13 cellular contexts compared by ENCODE assay signal in the genomic region with DNA sequence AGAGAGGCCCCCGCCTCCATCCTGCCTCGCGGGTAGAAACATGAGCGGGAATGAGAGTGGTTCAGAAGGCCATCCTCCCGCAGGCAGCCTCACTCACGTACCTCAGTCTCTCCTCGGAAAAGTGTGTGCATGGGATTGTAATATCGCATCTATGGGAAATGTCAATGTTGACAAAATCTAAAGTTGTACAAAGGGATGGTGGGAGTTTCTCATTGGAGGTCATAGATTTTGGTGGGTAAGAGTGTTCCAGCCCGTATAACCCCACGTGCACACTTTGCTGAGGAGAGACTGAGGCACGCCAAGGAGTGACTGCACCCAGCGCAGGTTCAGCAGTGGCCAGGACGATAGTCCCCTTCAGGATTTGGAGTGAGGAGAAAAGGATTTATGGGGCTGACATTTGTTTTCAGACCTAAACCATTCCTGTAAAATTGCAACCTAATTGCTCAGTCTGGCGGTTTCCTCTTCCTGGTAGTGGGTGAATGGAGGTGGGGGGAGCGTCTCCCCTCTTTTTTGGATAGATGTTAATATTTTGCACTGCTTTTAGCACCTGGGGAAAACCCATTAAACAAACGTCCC. TPM values are rescaled to one million over a fixed set of nuclear protein-coding genes. Genes with fewer than 3 reads are reported as not detected.
DNase-seq lines count a peak whose midpoint lies in the region; ATAC-seq and TF ChIP-seq lines count a peak whose summit lies in the region.
"Had no signal": no experiment of that assay in that cellular context is flagged by ENCODE, and none has a peak within 500 bp of the region (broad histone marks: within the 10 kb centered on the region; RNA-seq: fewer than 3 reads in every experiment).

No MANE protein-coding gene starts in this region.

- peak overlapping the region; percentile 12 for H3K9ac ChIP-seq in HUES6 (ENCODE audit: low read length)

- H3K27ac Mint-ChIP-seq in T-helper 2 cell treated with Interferon-gamma antibody and Interleukin-4, amounts not matched to agents 5 μg/mL and 100 μg/mL, for 36 hours, result peak overlapping the region; percentile 60
- peak overlapping the region; percentile 52 for H3K27ac Mint-ChIP-seq in activated naive CD8-positive, alpha-beta T cell treated with anti-CD3 and anti-CD28 coated beads, Interleukin-2, amount 10 ng/mL, durations not matched to agents 7 days and 5 days
- peak overlapping the region; percentile 55 to 65 (median 60) for H3K27ac Mint-ChIP-seq in nephron

- H3K9me3 ChIP-seq in HUES6 (ENCODE audit: control insufficient read depth, insufficient read depth, low read depth, low read length) (no peaks in the 10 kb centered on the region), MG63 (no peaks in the 10 kb centered on the region)
- H3K9me3 ChIP-seq: tibial artery had no signal

- peaks cover 50% of the 10 kb centered on the region for H3K4me1 Mint-ChIP-seq in T-helper 2 cell treated with Interferon-gamma antibody and Interleukin-4, amounts not matched to agents 5 μg/mL and 100 μg/mL, for 36 hours (ENCODE audit: low read depth)
- peaks cover 46% of the 10 kb centered on the region for H3K4me1 Mint-ChIP-seq in activated naive CD8-positive, alpha-beta T cell treated with anti-CD3 and anti-CD28 coated beads, Interleukin-2, amount 10 ng/mL, durations not matched to agents 7 days and 5 days
- peaks cover 83% of the 10 kb centered on the region for H3K4me1 Mint-ChIP-seq in nephron

- DNase-seq in T-helper 2 cell treated with Interferon-gamma antibody and Interleukin-4, amounts not matched to agents 5 μg/mL and 100 μg/mL, for 36 hours (ENCODE audit: low spot score), result no peak
- DNase-seq in T-helper 2 cell (no peak), NCI-H187 treated with DMSO at 0.1 percent for 48 hours (lab: John Stamatoyannopoulos, UW) (no peak), MG63 (no peak)
- no peak for DNase-seq in activated naive CD8-positive, alpha-beta T cell treated with anti-CD3 and anti-CD28 coated beads, Interleukin-2, amount 10 ng/mL, durations not matched to agents 7 days and 5 days
- DNase-seq: aorta, NCI-H510A, T-helper 9 cell, tibial artery had no signal

- H3K36me3 Mint-ChIP-seq in T-helper 2 cell treated with Interferon-gamma antibody and Interleukin-4, amounts not matched to agents 5 μg/mL and 100 μg/mL, for 36 hours (ENCODE audit: low read depth), result no peaks in the 10 kb centered on the region
- H3K36me3 Mint-ChIP-seq in activated naive CD8-positive, alpha-beta T cell treated with anti-CD3 and anti-CD28 coated beads, Interleukin-2, amount 10 ng/mL, durations not matched to agents 7 days and 5 days, result peaks cover 1% of the 10 kb centered on the region
- no peaks in the 10 kb centered on the region for H3K36me3 Mint-ChIP-seq in nephron (ENCODE audit: low read depth)

- H3K36me3 ChIP-seq in HUES6 (ENCODE audit: control insufficient read depth, insufficient read depth, low read length) (no peaks in the 10 kb centered on the region), MG63 (peaks cover 15% of the 10 kb centered on the region)
- H3K36me3 ChIP-seq: tibial artery had no signal

- no peaks in the 10 kb centered on the region for H3K9me3 Mint-ChIP-seq in T-helper 2 cell treated with Interferon-gamma antibody and Interleukin-4, amounts not matched to agents 5 μg/mL and 100 μg/mL, for 36 hours
- no peaks in the 10 kb centered on the region for H3K9me3 Mint-ChIP-seq in activated naive CD8-positive, alpha-beta T cell treated with anti-CD3 and anti-CD28 coated beads, Interleukin-2, amount 10 ng/mL, durations not matched to agents 7 days and 5 days
- H3K9me3 Mint-ChIP-seq in nephron, result no peaks in the 10 kb centered on the region

- peaks cover 40% of the 10 kb centered on the region for H3K4me1 ChIP-seq in HUES6 (ENCODE audit: control insufficient read depth, insufficient read depth, low read length)

- POLR2A ChIA-PET in activated naive CD8-positive, alpha-beta T cell treated with anti-CD3 and anti-CD28 coated beads, Interleukin-2, amount 10 ng/mL, durations not matched to agents 7 days and 5 days (lab: Charles Lee), result no interaction called here

- H3K27me3 Mint-ChIP-seq in T-helper 2 cell treated with Interferon-gamma antibody and Interleukin-4, amounts not matched to agents 5 μg/mL and 100 μg/mL, for 36 hours (ENCODE audit: low read depth), result no peaks in the 10 kb centered on the region
- no peaks in the 10 kb centered on the region for H3K27me3 Mint-ChIP-seq in activated naive CD8-positive, alpha-beta T cell treated with anti-CD3 and anti-CD28 coated beads, Interleukin-2, amount 10 ng/mL, durations not matched to agents 7 days and 5 days
- H3K27me3 Mint-ChIP-seq in nephron (ENCODE audit: low read depth), result no peaks in the 10 kb centered on the region

- H3K27me3 ChIP-seq in HUES6 (ENCODE audit: control insufficient read depth, insufficient read depth, low read length), result no peaks in the 10 kb centered on the region
- no peaks in the 10 kb centered on the region for H3K27me3 ChIP-seq in MG63
- H3K27me3 ChIP-seq: tibial artery had no signal

- H3K27ac ChIP-seq in HUES6 (ENCODE audit: low read depth, low read length), result no peak overlapping the region
- H3K27ac ChIP-seq: tibial artery had no signal

- no peak for TF ChIP-seq CTCF in nephron (IDR thresholded peaks at IDR 0.05; ENCODE audit: unreplicated experiment in 3 of 3)

- H3K4me3 Mint-ChIP-seq in T-helper 2 cell treated with Interferon-gamma antibody and Interleukin-4, amounts not matched to agents 5 μg/mL and 100 μg/mL, for 36 hours, result peak overlapping the region; percentile 69
- peak overlapping the region; percentile 71 for H3K4me3 Mint-ChIP-seq in activated naive CD8-positive, alpha-beta T cell treated with anti-CD3 and anti-CD28 coated beads, Interleukin-2, amount 10 ng/mL, durations not matched to agents 7 days and 5 days
- H3K4me3 Mint-ChIP-seq in nephron, result no peak overlapping the region

- peak overlapping the region; percentile 6; the same call in 1 of the 2 replicates for H3K4me3 ChIP-seq in HUES6 (ENCODE audit: low read depth, low read length)
- no peak overlapping the region for H3K4me3 ChIP-seq in MG63
- H3K4me3 ChIP-seq: tibial artery had no signal

- no peak for ATAC-seq in activated naive CD8-positive, alpha-beta T cell treated with anti-CD3 and anti-CD28 coated beads, Interleukin-2, amount 10 ng/mL, durations not matched to agents 7 days and 5 days (ENCODE audit: low read depth)
- ATAC-seq in GM18867 (IDR thresholded peaks at IDR 0.05; ENCODE audit: unreplicated experiment), result no peak
- ATAC-seq: HepG2 had no signal

RNA-seq across cellular contexts. Expression of a gene that starts 59.6 kb away (rescaled TPM):
- total RNA-seq in activated naive CD8-positive, alpha-beta T cell treated with anti-CD3 and anti-CD28 coated beads, Interleukin-2, amount 10 ng/mL, durations not matched to agents 7 days and 5 days, result 10 to 100 TPM; 25.3 to 29.0 TPM
- 107 and 149 TPM in 2 replicates for total RNA-seq in MG63 (2014; rRNA removed; shearing (Covaris generic); ENCODE audit: low replicate concordance)

Comparison
In these comparisons a context has a peak if more than half of its experiments do, and no peak if none do; other contexts are left out.
1. H3K4me3 Mint-ChIP-seq: peak in T-helper 2 cell treated with Interferon-gamma antibody and Interleukin-4, amounts not matched to agents 5 μg/mL and 100 μg/mL, for 36 hours (single experiment) and activated naive CD8-positive, alpha-beta T cell treated with anti-CD3 and anti-CD28 coated beads, Interleukin-2, amount 10 ng/mL, durations not matched to agents 7 days and 5 days (single experiment); none in nephron (0 of 3).
2. Peak in every context shown above with its lines, with median percentiles within 50 percentile points of each other: H3K27ac Mint-ChIP-seq.